25 cellular contexts compared by ENCODE assay signal in the genomic region with DNA sequence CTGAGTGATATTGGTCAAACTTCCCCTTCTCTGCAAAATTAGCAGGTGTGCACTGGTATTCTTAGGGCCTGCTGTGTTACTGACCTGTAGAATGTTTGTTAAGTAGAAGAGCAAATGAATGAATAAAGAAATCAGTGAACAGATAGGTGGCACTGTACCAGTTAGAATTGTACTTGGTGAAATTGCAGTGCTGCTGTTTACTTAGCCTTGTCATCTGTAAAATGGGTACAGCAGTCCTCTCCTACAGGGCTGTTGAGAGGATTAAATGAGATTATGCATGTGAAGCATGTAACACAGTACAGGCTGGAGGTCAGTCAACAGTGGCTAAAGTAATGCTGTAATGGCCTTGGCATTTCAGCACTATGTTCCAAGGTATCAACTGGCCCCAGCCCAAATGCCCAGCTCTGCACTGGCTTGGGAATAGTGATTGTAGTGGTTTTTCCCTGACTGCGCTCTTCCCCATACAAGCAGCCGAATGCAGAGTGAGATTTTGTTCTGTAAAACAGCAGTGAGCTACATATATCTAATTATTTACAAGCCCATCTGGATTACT.
"Had no signal": no experiment of that assay in that cellular context is flagged by ENCODE, and none has a peak within 500 bp of the region (broad histone marks: within the 10 kb centered on the region; RNA-seq: fewer than 3 reads in every experiment).

No MANE protein-coding gene starts in this region.

- H3K36me3 ChIP-seq: ovary, transverse colon had no signal

- H3K9me3 ChIP-seq: heart right ventricle, ovary, testis, transverse colon had no signal

- H3K4me3 ChIP-seq: heart right ventricle, ovary, skin epidermis, testis, transverse colon had no signal

- ATAC-seq: activated CD4-positive, alpha-beta T cell treated with anti-CD3 and anti-CD28 coated beads for 36 hours; activated CD8-positive, alpha-beta memory T cell treated with anti-CD3 and anti-CD28 coated beads, Interleukin-2, amount 10 ng/mL, durations not matched to agents 7 days and 5 days; activated CD8-positive, alpha-beta T cell treated with anti-CD3 and anti-CD28 coated beads, Interleukin-2, amount 10 ng/mL, durations not matched to agents 7 days and 5 days; activated T-cell treated with anti-CD3 and anti-CD28 coated beads, Interleukin-2, amount 50 U/mL, for 72 hours; effector memory CD8-positive, alpha-beta T cell; naive thymus-derived CD4-positive, alpha-beta T cell; sciatic nerve; stimulated activated naive CD8-positive, alpha-beta T cell treated with anti-CD3 and anti-CD28 coated beads, Interleukin-15, Interleukin-2, amounts not matched to agents 100 U/mL and 50 U/mL, for 24 hours; T-cell had no signal

- H3K27me3 ChIP-seq: brain microvascular endothelial cell, heart right ventricle, ovary, testis, transverse colon had no signal

- DNase-seq: activated CD4-positive, alpha-beta T cell treated with anti-CD3 and anti-CD28 coated beads for 36 hours; activated CD4-positive, CD25-positive, alpha-beta regulatory T cell; activated CD8-positive, alpha-beta memory T cell treated with anti-CD3 and anti-CD28 coated beads, Interleukin-2, amount 10 ng/mL, durations not matched to agents 7 days and 5 days; activated CD8-positive, alpha-beta T cell treated with anti-CD3 and anti-CD28 coated beads, Interleukin-2, amount 10 ng/mL, durations not matched to agents 7 days and 5 days; activated naive CD4-positive, alpha-beta T cell treated with Interleukin-2 at 50 U/mL for 16 hours; activated T-cell treated with anti-CD3 and anti-CD28 coated beads, Interleukin-2, amount 50 U/mL, for 72 hours; aorta; brain microvascular endothelial cell; caudate nucleus; cortex of kidney; effector memory CD8-positive, alpha-beta T cell; foreskin fibroblast; heart right ventricle; kidney glomerular epithelial cell; mammary epithelial cell; naive thymus-derived CD4-positive, alpha-beta T cell; ovary; stimulated activated CD4-positive, alpha-beta T cell treated with anti-CD3 and anti-CD28 coated beads, Interleukin-12 subunit alpha, Interleukin-12 subunit beta, amount 100 ng/mL, for 4 hours; stimulated activated CD4-positive, alpha-beta T cell treated with anti-CD3 and anti-CD28 coated beads, Interleukin-4, amount 100 ng/mL, for 1 hour; stimulated activated naive CD8-positive, alpha-beta T cell treated with anti-CD3 and anti-CD28 coated beads, Interleukin-15, Interleukin-2, amounts not matched to agents 100 U/mL and 50 U/mL, for 24 hours; T-cell; testis; transverse colon had no signal

- H3K27ac ChIP-seq: brain microvascular endothelial cell, heart right ventricle, ovary, skin epidermis, testis had no signal
